Comparison of ENCODE assay signal across 16 cellular contexts in the genomic region with DNA sequence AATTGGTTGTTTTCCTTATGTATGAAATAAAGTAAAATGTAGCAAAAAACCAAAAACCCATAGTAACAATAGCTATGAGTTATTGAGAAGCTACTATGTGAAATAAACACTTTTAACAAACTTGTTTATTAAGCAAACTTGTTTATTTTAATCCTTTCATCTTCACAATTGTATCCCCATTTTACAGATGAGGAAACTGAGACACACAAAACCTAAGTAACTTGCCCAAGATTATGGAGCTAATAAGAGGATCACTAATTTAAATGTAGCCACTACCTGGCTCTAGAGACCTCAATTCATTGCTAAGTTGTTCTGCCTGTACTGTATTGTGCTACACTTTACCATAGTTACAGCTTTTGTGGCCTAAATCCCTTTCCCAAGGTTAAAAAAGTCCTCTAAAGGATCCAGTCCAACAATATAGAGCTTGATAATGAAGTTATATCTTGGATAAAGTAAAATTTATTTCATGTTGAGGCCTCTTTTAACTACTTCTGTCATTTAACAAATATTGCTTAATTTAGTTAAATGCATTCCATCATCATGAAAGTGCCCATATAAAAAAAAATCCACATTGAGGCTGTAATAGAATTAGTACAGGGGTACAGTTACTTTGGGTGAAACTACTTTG. TPM values are rescaled to one million over a fixed set of nuclear protein-coding genes. Genes with fewer than 3 reads are reported as not detected.
DNase-seq lines count a peak whose midpoint lies in the region; ATAC-seq, FAIRE-seq and TF ChIP-seq lines count a peak whose summit lies in the region.
"Had no signal": no experiment of that assay in that cellular context is flagged by ENCODE, and none has a peak within 500 bp of the region (broad histone marks: within the 10 kb centered on the region; RNA-seq: fewer than 3 reads in every experiment).

No MANE protein-coding gene starts in this region.

- no peak overlapping the region for H3K23ac ChIP-seq in neuronal stem cell (ENCODE audit: low read depth, low read length, poor library complexity)

- no peaks in the 10 kb centered on the region for H3K9me1 ChIP-seq in K562 (ENCODE audit: control insufficient read depth, insufficient read depth, low read length)

- no peak for DNase-seq in heart left ventricle
- DNase-seq in right cardiac atrium, result no peak
- no peak for DNase-seq in HepG2 (ENCODE audit: low spot score)
- DNase-seq in right lobe of liver, result no peak
- no peak for DNase-seq in K562 (ENCODE audit: extremely low read depth in 1 of 4, low spot score in 3 of 4)
- DNase-seq in neuronal stem cell (ENCODE audit: low spot score), result no peak
- no peak for DNase-seq in NOMO-1 treated with dmso at 0.1 percent for 144 hours (lab: John Stamatoyannopoulos, UW; ENCODE audit: unreplicated experiment)
- DNase-seq: 8988T; BE2C; C1 segment of cervical spinal cord; Caco-2; CD4-positive, CD25-positive, alpha-beta regulatory T cell; GDM1 had no signal

- H3K36me3 ChIP-seq in heart left ventricle (no peaks in the 10 kb centered on the region), HepG2 (replicated peaks in 1 of 2; ENCODE audit: control insufficient read depth in 1 of 2, insufficient read depth in 2 of 2, low read length in 2 of 2) (no peaks in the 10 kb centered on the region), right lobe of liver (no peaks in the 10 kb centered on the region), K562 (ENCODE audit: control insufficient read depth, insufficient read depth, low read length) (no peaks in the 10 kb centered on the region), skeletal muscle tissue (ENCODE audit: control insufficient read depth in 3 of 3, insufficient read depth in 3 of 3, low read length in 3 of 3) (no peaks in the 10 kb centered on the region), neuronal stem cell (replicated peaks in 1 of 2; ENCODE audit: control insufficient read depth in 2 of 2, insufficient read depth in 2 of 2, low read length in 2 of 2) (no peaks in the 10 kb centered on the region)
- H3K36me3 ChIP-seq: BE2C, HAP-1 had no signal

- H4K91ac ChIP-seq in neuronal stem cell (ENCODE audit: low read depth, low read length, poor library complexity), result no peak overlapping the region

- H4K8ac ChIP-seq in neuronal stem cell (ENCODE audit: low read depth, low read length), result no peak overlapping the region

- FAIRE-seq in HepG2 (lab: Jason Lieb, UNC), result no peak
- FAIRE-seq in K562 (lab: Jason Lieb, UNC), result no peak
- FAIRE-seq: D721Med had no signal

- H3K9ac ChIP-seq in HepG2 (ENCODE audit: insufficient read depth, low read depth, low read length), result no peak overlapping the region
- H3K9ac ChIP-seq in K562 (ENCODE audit: insufficient read depth in 1 of 2, low read depth in 2 of 2, low read length in 2 of 2), result no peak overlapping the region
- H3K9ac ChIP-seq in skeletal muscle tissue (ENCODE audit: low read depth in 1 of 3, low read length in 3 of 3), result peak overlapping the region in 1 of 3 donors; percentile 25
- H3K9ac ChIP-seq in neuronal stem cell (ENCODE audit: low read depth, low read length, poor library complexity), result no peak overlapping the region

- no peak for ATAC-seq in heart left ventricle
- ATAC-seq in right cardiac atrium, result no peak
- no peak for ATAC-seq in HepG2
- no peak for ATAC-seq in right lobe of liver
- no peak for ATAC-seq in K562

- TF ChIP-seq POLR2A in heart left ventricle (IDR thresholded peaks at IDR 0.05) (no peak), HepG2 (IDR thresholded peaks at IDR 0.05; ENCODE audit: insufficient read depth in 1 of 2, low read depth in 2 of 2, low read length in 2 of 2) (no peak), right lobe of liver (IDR thresholded peaks at IDR 0.05) (no peak), K562 (conservative IDR thresholded peaks at IDR 0.05) (no peak)

- H3K79me2 ChIP-seq in HepG2 (ENCODE audit: insufficient read depth, low read length) (peaks cover 35% of the 10 kb centered on the region), K562 (ENCODE audit: control insufficient read depth, insufficient read depth, low read length) (peaks cover 5% of the 10 kb centered on the region; the same call in 1 of the 3 replicates)

- H3K4ac ChIP-seq in neuronal stem cell (ENCODE audit: low read length), result no peak overlapping the region

- no peak overlapping the region for H2BK5ac ChIP-seq in neuronal stem cell (ENCODE audit: low read length)

- H3K4me2 ChIP-seq in HepG2 (ENCODE audit: low read depth, low read length) (no peak overlapping the region), K562 (ENCODE audit: insufficient read depth, low read length) (no peak overlapping the region), neuronal stem cell (ENCODE audit: insufficient read depth, low read length, poor library complexity, severe bottlenecking) (no peak overlapping the region)

- CTCF ChIA-PET in HepG2 (lab: Yijun Ruan, JAX; ENCODE audit: low intra/inter-chr PET ratio, low total read pairs) (no interaction called here), K562 (lab: Yijun Ruan, JAX; ENCODE audit: low intra/inter-chr PET ratio) (no interaction called here)

- H2AFZ ChIP-seq in HepG2 (ENCODE audit: low read length) (no peak overlapping the region), K562 (ENCODE audit: low read depth, low read length) (no peak overlapping the region), neuronal stem cell (ENCODE audit: low read length) (no peak overlapping the region)

- TF ChIP-seq CTCF in heart left ventricle (IDR thresholded peaks at IDR 0.05) (no peak), HepG2 (CRISPR knock-in tag; IDR thresholded peaks at IDR 0.05) (no peak), right lobe of liver (IDR thresholded peaks at IDR 0.05) (no peak), K562 (IDR thresholded peaks at IDR 0.05 in 2 of 3, conservative IDR thresholded peaks at IDR 0.05 in 1 of 3; ENCODE audit: insufficient read depth in 2 of 3, low read depth in 1 of 3, low read length in 3 of 3) (no peak)

- no peak overlapping the region for H2BK12ac ChIP-seq in neuronal stem cell (ENCODE audit: low read length)

- no peak overlapping the region for H2BK15ac ChIP-seq in neuronal stem cell (ENCODE audit: low read length)

- no peak overlapping the region for H3K4me3 ChIP-seq in heart left ventricle
- no peak overlapping the region for H3K4me3 ChIP-seq in right cardiac atrium (ENCODE audit: low read length)
- H3K4me3 ChIP-seq in HepG2 (replicated peaks in 1 of 3; ENCODE audit: insufficient read depth in 1 of 3, low read depth in 2 of 3, low read length in 3 of 3), result no peak overlapping the region
- no peak overlapping the region for H3K4me3 ChIP-seq in right lobe of liver
- no peak overlapping the region for H3K4me3 ChIP-seq in K562
- no peak overlapping the region for H3K4me3 ChIP-seq in skeletal muscle tissue (ENCODE audit: low read length in 3 of 3)
- no peak overlapping the region for H3K4me3 ChIP-seq in neuronal stem cell (ENCODE audit: low read length in 2 of 2)
- H3K4me3 ChIP-seq: HAP-1 had no signal

- H3K4me1 ChIP-seq in heart left ventricle (peaks cover 0 to 35% (median 8%) of the 10 kb centered on the region in 12 donors), right cardiac atrium (ENCODE audit: control insufficient read depth, insufficient read depth, low read length) (peaks cover 2% of the 10 kb centered on the region), HepG2 (ENCODE audit: insufficient read depth, low read length) (peaks cover 18% of the 10 kb centered on the region), right lobe of liver (peaks cover 0 to 2% (median 0%) of the 10 kb centered on the region in 4 donors), K562 (replicated peaks in 1 of 2; ENCODE audit: control insufficient read depth in 2 of 2, insufficient read depth in 2 of 2, low read length in 2 of 2) (no peaks in the 10 kb centered on the region), skeletal muscle tissue (ENCODE audit: control insufficient read depth in 3 of 3, insufficient read depth in 3 of 3, low read length in 3 of 3) (peaks cover 15 to 22% (median 18%) of the 10 kb centered on the region in 3 donors), neuronal stem cell (ENCODE audit: control insufficient read depth in 2 of 2, insufficient read depth in 1 of 2, low read depth in 1 of 2, low read length in 2 of 2) (peaks cover 0 to 2% of the 10 kb centered on the region in 2 donors)
- H3K4me1 ChIP-seq: BE2C, Caco-2 had no signal

- H2AK5ac ChIP-seq in neuronal stem cell (ENCODE audit: low read depth, low read length), result no peak overlapping the region

- H3K27ac ChIP-seq in heart left ventricle, result peak overlapping the region in 11 of 12 donors; percentile 6 to 82 (median 61)
- no peak overlapping the region for H3K27ac ChIP-seq in right cardiac atrium (ENCODE audit: low read length)
- no peak overlapping the region for H3K27ac ChIP-seq in HepG2 (ENCODE audit: extremely low read length, insufficient read depth, low read length)
- H3K27ac ChIP-seq in right lobe of liver, result no peak overlapping the region
- H3K27ac ChIP-seq in K562 (ENCODE audit: extremely low read depth, low read depth, low read length), result no peak overlapping the region
- H3K27ac ChIP-seq in skeletal muscle tissue (ENCODE audit: low read depth, low read length), result peak overlapping the region; percentile 76
- no peak overlapping the region for H3K27ac ChIP-seq in neuronal stem cell (replicated peaks; ENCODE audit: low read length)

- H2BK120ac ChIP-seq in neuronal stem cell (ENCODE audit: low read depth, low read length), result no peak overlapping the region

- H4K20me1 ChIP-seq in HepG2 (ENCODE audit: insufficient read depth, low read length) (peaks cover 3% of the 10 kb centered on the region; the same call in 1 of the 2 replicates), K562 (replicated peaks; ENCODE audit: control insufficient read depth, insufficient read depth, low read length) (no peaks in the 10 kb centered on the region)

- TF ChIP-seq RAD21 in HepG2 (CRISPR knock-in tag; IDR thresholded peaks at IDR 0.05), result no peak
- TF ChIP-seq RAD21 in K562 (CRISPR knock-in tag; conservative IDR thresholded peaks at IDR 0.05 in 1 of 2, IDR thresholded peaks at IDR 0.05 in 1 of 2), result no peak

- intact Hi-C loops in heart left ventricle (cut with DNase I), result no loop called here
- intact Hi-C loops in right cardiac atrium (cut with DNase I), result no loop called here
- intact Hi-C loops in HepG2 (cut with micrococcal nuclease; ENCODE audit: unreplicated experiment), result no loop called here
- intact Hi-C loops in right lobe of liver (cut with DNase I), result no loop called here
- intact Hi-C loops in K562 (cut with micrococcal nuclease), result no loop called here

- H3K79me1 ChIP-seq in neuronal stem cell (ENCODE audit: low read depth, low read length), result peaks cover 3% of the 10 kb centered on the region

- TF ChIP-seq EP300 in HepG2 (IDR thresholded peaks at IDR 0.05; ENCODE audit: low read depth in 2 of 2, low read length in 2 of 2), result no peak
- TF ChIP-seq EP300 in HepG2 (CRISPR knock-in tag; IDR thresholded peaks at IDR 0.05; ENCODE audit: borderline replicate concordance), result no peak
- TF ChIP-seq EP300 in K562 (IDR thresholded peaks at IDR 0.05; ENCODE audit: low read length), result no peak

- no peaks in the 10 kb centered on the region for H3K27me3 ChIP-seq in heart left ventricle
- no peaks in the 10 kb centered on the region for H3K27me3 ChIP-seq in right cardiac atrium (ENCODE audit: control insufficient read depth, insufficient read depth)
- H3K27me3 ChIP-seq in HepG2 (ENCODE audit: control insufficient read depth in 1 of 2, insufficient read depth in 2 of 2, low read length in 2 of 2), result no peaks in the 10 kb centered on the region
- H3K27me3 ChIP-seq in right lobe of liver, result no peaks in the 10 kb centered on the region
- H3K27me3 ChIP-seq in K562 (ENCODE audit: control insufficient read depth in 2 of 2, insufficient read depth in 2 of 2, low read length in 2 of 2), result no peaks in the 10 kb centered on the region
- no peaks in the 10 kb centered on the region for H3K27me3 ChIP-seq in skeletal muscle tissue (ENCODE audit: control insufficient read depth in 3 of 3, insufficient read depth in 3 of 3, low read length in 3 of 3)
- H3K27me3 ChIP-seq in neuronal stem cell (ENCODE audit: control insufficient read depth in 3 of 3, insufficient read depth in 3 of 3, low read depth in 1 of 3, low read length in 3 of 3), result no peaks in the 10 kb centered on the region

- no peak overlapping the region for H3K14ac ChIP-seq in neuronal stem cell (ENCODE audit: low read length)

- POLR2A ChIA-PET in HepG2 (lab: Yijun Ruan, JAX) (no interaction called here), K562 (lab: Yijun Ruan, JAX) (interaction anchor here (0.6 to 2.0 kb wide), 2 partner anchors 9 to 300 kb away, joined by 3 to 5 read pairs; no protein-coding TSS in a partner anchor)

- no peak overlapping the region for H3K18ac ChIP-seq in neuronal stem cell (ENCODE audit: low read length)

- H3K9me3 ChIP-seq in heart left ventricle (no peaks in the 10 kb centered on the region), right cardiac atrium (ENCODE audit: control insufficient read depth, low read length) (no peaks in the 10 kb centered on the region), HepG2 (ENCODE audit: low read length) (no peaks in the 10 kb centered on the region), right lobe of liver (no peaks in the 10 kb centered on the region), K562 (replicated peaks; ENCODE audit: control insufficient read depth, insufficient read depth, low read depth, low read length) (no peaks in the 10 kb centered on the region), skeletal muscle tissue (ENCODE audit: control insufficient read depth in 3 of 3, low read length in 3 of 3) (no peaks in the 10 kb centered on the region), neuronal stem cell (replicated peaks in 1 of 2; ENCODE audit: control insufficient read depth in 2 of 2, insufficient read depth in 1 of 2, low read depth in 1 of 2, low read length in 2 of 2) (no peaks in the 10 kb centered on the region)
- H3K9me3 ChIP-seq: BE2C, Caco-2, HAP-1 had no signal

- in situ Hi-C loops in HepG2 (cut with HindIII; ENCODE audit: extremely low pct_ligation_motif_present, low pct_unique_long_range_greater_than_20kb), result no loop called here
- in situ Hi-C loops in K562 (cut with MboI), result no loop called here

- BruUV-seq in HepG2 (replicated peaks; lab: Mats Ljungman, UMichigan) (no TSS peak), K562 (replicated peaks; lab: Mats Ljungman, UMichigan) (no TSS peak)

RNA-seq across cellular contexts. Expression of gene HOMER1, which starts 22.1 kb away (rescaled TPM):
- total RNA-seq in heart left ventricle (10 to 100 TPM; 30.6 to 83.5 (median 62.3) TPM), right cardiac atrium (10 to 100 TPM; 30.7 to 57.6 (median 46.8) TPM), HepG2 (2016; rRNA removed; fragmentation: Illumina TruSeq; extraction: Trizol) (24.8 and 31.4 TPM in 2 replicates), right lobe of liver (1 to 10 TPM in 4 of 6 experiments, under 1 TPM in 2; 0.26 to 1.7 (median 1.2) TPM), K562 (2014; rRNA removed) (9.9 and 11.0 TPM in 2 replicates), K562 (2014; rRNA removed; fragmentation: Illumina TruSeq; extraction: Trizol) (30.1 and 31.0 TPM in 2 replicates), K562 (2015; rRNA removed; fragmentation: Illumina TruSeq; extraction: Trizol) (35.7 and 39.9 TPM in 2 replicates), K562 (2021) (18.6 and 19.2 TPM in 2 replicates), skeletal muscle tissue (33.9 TPM)
- polyA plus RNA-seq in heart left ventricle (10 to 100 TPM; 12.1 to 18.1 TPM), right cardiac atrium (10.0 TPM), HepG2 (2011; rRNA removed) (4.3 and 5.3 TPM in 2 replicates), K562 (2011; rRNA removed) (9.0 and 9.4 TPM in 2 replicates), K562 (2014; fragmentation: Illumina TruSeq; extraction: Trizol) (13.6 and 14.0 TPM in 2 replicates), K562 (2014; fragmentation: Nextera tagmentation; extraction: Ambion mirVana) (1 to 10 TPM; 6.3 to 8.4 TPM), K562 (2014; rRNA removed) (6.6 and 7.0 TPM in 2 replicates)
- total RNA-seq in HepG2 (2016; cell fraction: cytosol; rRNA removed; fragmentation: Illumina TruSeq; extraction: Trizol; ENCODE audit: low read depth), result 63.5 and 72.4 TPM in 2 replicates
- 23.8 and 29.0 TPM in 2 replicates for total RNA-seq in HepG2 (2016; cell fraction: insoluble cytoplasmic fraction; rRNA removed; fragmentation: Illumina TruSeq; extraction: Trizol)
- total RNA-seq in HepG2 (2016; cell fraction: membrane; rRNA removed; fragmentation: Illumina TruSeq; extraction: Trizol), result 36.4 and 39.5 TPM in 2 replicates
- total RNA-seq in HepG2 (2016; cell fraction: nucleus; rRNA removed; fragmentation: Illumina TruSeq; extraction: Trizol), result 18.7 and 22.3 TPM in 2 replicates
- polyA plus RNA-seq in HepG2 (2011; cell fraction: cytosol; rRNA removed), result 2.2 and 3.4 TPM in 2 replicates
- polyA plus RNA-seq in HepG2 (2011; cell fraction: nucleus; rRNA removed), result 2.8 and 4.3 TPM in 2 replicates
- 11.3 and 15.0 TPM in 2 replicates for polyA plus RNA-seq in HepG2 (2012)
- polyA plus RNA-seq in HepG2 (2016; cell fraction: cytosol; fragmentation: Illumina TruSeq; extraction: Trizol; ENCODE audit: low read depth), result 1.2 and 1.7 TPM in 2 replicates
- polyA plus RNA-seq in HepG2 (2016; cell fraction: insoluble cytoplasmic fraction; fragmentation: Illumina TruSeq; extraction: Trizol; ENCODE audit: low read depth), result 15.2 and 16.0 TPM in 2 replicates
- 7.1 and 7.5 TPM in 2 replicates for polyA plus RNA-seq in HepG2 (2016; cell fraction: membrane; fragmentation: Illumina TruSeq; extraction: Trizol; ENCODE audit: low read depth)
- polyA plus RNA-seq in HepG2 (2016; cell fraction: nucleus; fragmentation: Illumina TruSeq; extraction: Trizol; ENCODE audit: insufficient read depth, low read depth), result 11.2 and 12.4 TPM in 2 replicates
- polyA minus RNA-seq in HepG2 (2011; rRNA and poly(A)+ RNA removed; ENCODE audit: low replicate concordance), result 1.1 and 6.4 TPM in 2 replicates
- 20.0 and 24.9 TPM in 2 replicates for polyA minus RNA-seq in HepG2 (2011; cell fraction: cytosol; rRNA and poly(A)+ RNA removed)
- 44.4 and 53.0 TPM in 2 replicates for polyA minus RNA-seq in HepG2 (2011; cell fraction: nucleus; rRNA and poly(A)+ RNA removed)
- 9.6 and 22.9 TPM in 2 replicates for total RNA-seq in K562 (2011; cell fraction: chromatin; rRNA removed; ENCODE audit: low replicate concordance)
- 7.6 and 9.0 TPM in 2 replicates for total RNA-seq in K562 (2011; cell fraction: nucleolus; rRNA removed)
- total RNA-seq in K562 (2011; cell fraction: nucleoplasm; rRNA removed), result 10.0 and 12.4 TPM in 2 replicates
- 1.9 and 3.7 TPM in 2 replicates for polyA plus RNA-seq in K562 (2011; cell fraction: cytosol; rRNA removed)
- 2.7 and 3.4 TPM in 2 replicates for polyA plus RNA-seq in K562 (2011; cell fraction: nucleus; rRNA removed)
- polyA plus RNA-seq in K562 (2012), result 5.8 and 13.7 TPM in 2 replicates
- 36.1 and 36.9 TPM in 2 replicates for polyA minus RNA-seq in K562 (2011; rRNA and poly(A)+ RNA removed)
- 21.1 and 21.9 TPM in 2 replicates for polyA minus RNA-seq in K562 (2011; cell fraction: cytosol; rRNA and poly(A)+ RNA removed)
- polyA minus RNA-seq in K562 (2011; cell fraction: nucleus; rRNA and poly(A)+ RNA removed), result 10.6 and 18.3 TPM in 2 replicates
- 39.3 TPM for polyA plus RNA-seq in neuronal stem cell (2013, experiment 1 of 2)
- 38.5 TPM for polyA plus RNA-seq in neuronal stem cell (2013, experiment 2 of 2)

Comparison
In these comparisons a context has a peak if more than half of its experiments do, and no peak if none do; other contexts are left out.
1. H3K27ac ChIP-seq: peak in heart left ventricle (11 of 12) and skeletal muscle tissue (single experiment); none in right cardiac atrium (single experiment), HepG2 (single experiment), right lobe of liver (0 of 3), K562 (single experiment) and neuronal stem cell (single experiment).